Comparison of ENCODE assay signal across 1 cellular context in the genomic region with DNA sequence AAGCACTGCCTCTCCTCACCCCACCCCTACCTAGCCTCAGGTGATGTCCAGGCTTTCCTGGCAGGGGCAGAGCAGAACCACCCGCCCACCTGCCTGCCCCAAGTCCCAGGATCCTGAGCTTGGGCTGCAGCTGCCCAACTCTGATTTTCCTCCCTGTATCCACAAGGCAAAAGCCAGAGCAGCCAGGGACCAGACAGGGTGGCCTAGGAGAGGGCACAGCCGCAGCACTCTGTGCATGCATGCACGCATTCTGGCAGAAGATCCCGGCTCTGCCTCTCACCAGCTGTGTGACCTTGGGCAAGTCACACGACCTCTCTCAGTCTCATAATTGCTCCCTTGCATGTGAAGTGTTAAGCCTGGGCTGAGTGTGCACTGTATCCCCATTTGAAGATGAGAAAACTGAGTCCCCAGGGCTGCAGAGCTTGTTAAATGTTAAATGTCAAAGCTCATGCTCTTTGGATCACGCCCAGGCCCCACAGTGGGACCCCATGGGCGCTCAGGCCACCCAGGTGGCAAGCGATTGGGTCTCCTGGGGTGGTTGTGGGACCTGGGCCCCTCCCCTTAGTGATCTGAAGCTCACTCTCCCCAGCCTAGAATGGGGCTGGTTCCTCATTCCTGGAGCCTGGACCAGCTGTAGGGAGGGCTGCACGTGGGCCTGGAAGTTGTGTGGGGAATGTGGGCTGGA.
TF ChIP-seq lines count a peak whose summit lies in the region.

No MANE protein-coding gene starts in this region.

TF ChIP-seq in WTC11, 78 proteins besides CTCF, POLR2A, EP300 and RAD21:
- no peak for TF ChIP-seq MXD4 (CRISPR knock-in tag; IDR thresholded peaks at IDR 0.05; ENCODE audit: borderline replicate concordance)
- no peak for TF ChIP-seq NR1H2 (CRISPR knock-in tag; IDR thresholded peaks at IDR 0.05)
- TF ChIP-seq FOXP1 (CRISPR knock-in tag; IDR thresholded peaks at IDR 0.05; ENCODE audit: borderline replicate concordance), result no peak
- no peak for TF ChIP-seq NFYB (CRISPR knock-in tag; conservative IDR thresholded peaks at IDR 0.05; ENCODE audit: low read depth)
- TF ChIP-seq, protein P1, sequence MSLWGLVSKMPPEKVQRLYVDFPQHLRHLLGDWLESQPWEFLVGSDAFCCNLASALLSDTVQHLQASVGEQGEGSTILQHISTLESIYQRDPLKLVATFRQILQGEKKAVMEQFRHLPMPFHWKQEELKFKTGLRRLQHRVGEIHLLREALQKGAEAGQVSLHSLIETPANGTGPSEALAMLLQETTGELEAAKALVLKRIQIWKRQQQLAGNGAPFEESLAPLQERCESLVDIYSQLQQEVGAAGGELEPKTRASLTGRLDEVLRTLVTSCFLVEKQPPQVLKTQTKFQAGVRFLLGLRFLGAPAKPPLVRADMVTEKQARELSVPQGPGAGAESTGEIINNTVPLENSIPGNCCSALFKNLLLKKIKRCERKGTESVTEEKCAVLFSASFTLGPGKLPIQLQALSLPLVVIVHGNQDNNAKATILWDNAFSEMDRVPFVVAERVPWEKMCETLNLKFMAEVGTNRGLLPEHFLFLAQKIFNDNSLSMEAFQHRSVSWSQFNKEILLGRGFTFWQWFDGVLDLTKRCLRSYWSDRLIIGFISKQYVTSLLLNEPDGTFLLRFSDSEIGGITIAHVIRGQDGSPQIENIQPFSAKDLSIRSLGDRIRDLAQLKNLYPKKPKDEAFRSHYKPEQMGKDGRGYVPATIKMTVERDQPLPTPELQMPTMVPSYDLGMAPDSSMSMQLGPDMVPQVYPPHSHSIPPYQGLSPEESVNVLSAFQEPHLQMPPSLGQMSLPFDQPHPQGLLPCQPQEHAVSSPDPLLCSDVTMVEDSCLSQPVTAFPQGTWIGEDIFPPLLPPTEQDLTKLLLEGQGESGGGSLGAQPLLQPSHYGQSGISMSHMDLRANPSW (CRISPR knock-in tag; conservative IDR thresholded peaks at IDR 0.05; ENCODE audit: low read depth), result no peak
- no peak for TF ChIP-seq HMGA2 (CRISPR knock-in tag; IDR thresholded peaks at IDR 0.05)
- TF ChIP-seq, protein P2, sequence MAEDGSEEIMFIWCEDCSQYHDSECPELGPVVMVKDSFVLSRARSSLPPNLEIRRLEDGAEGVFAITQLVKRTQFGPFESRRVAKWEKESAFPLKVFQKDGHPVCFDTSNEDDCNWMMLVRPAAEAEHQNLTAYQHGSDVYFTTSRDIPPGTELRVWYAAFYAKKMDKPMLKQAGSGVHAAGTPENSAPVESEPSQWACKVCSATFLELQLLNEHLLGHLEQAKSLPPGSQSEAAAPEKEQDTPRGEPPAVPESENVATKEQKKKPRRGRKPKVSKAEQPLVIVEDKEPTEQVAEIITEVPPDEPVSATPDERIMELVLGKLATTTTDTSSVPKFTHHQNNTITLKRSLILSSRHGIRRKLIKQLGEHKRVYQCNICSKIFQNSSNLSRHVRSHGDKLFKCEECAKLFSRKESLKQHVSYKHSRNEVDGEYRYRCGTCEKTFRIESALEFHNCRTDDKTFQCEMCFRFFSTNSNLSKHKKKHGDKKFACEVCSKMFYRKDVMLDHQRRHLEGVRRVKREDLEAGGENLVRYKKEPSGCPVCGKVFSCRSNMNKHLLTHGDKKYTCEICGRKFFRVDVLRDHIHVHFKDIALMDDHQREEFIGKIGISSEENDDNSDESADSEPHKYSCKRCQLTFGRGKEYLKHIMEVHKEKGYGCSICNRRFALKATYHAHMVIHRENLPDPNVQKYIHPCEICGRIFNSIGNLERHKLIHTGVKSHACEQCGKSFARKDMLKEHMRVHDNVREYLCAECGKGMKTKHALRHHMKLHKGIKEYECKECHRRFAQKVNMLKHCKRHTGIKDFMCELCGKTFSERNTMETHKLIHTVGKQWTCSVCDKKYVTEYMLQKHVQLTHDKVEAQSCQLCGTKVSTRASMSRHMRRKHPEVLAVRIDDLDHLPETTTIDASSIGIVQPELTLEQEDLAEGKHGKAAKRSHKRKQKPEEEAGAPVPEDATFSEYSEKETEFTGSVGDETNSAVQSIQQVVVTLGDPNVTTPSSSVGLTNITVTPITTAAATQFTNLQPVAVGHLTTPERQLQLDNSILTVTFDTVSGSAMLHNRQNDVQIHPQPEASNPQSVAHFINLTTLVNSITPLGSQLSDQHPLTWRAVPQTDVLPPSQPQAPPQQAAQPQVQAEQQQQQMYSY (CRISPR knock-in tag; IDR thresholded peaks at IDR 0.05), result no peak
- TF ChIP-seq SMAD3 (CRISPR knock-in tag; IDR thresholded peaks at IDR 0.05; ENCODE audit: borderline replicate concordance), result no peak
- TF ChIP-seq ATF1 (CRISPR knock-in tag; IDR thresholded peaks at IDR 0.05), result no peak
- no peak for TF ChIP-seq PRRX2 (CRISPR knock-in tag; IDR thresholded peaks at IDR 0.05)
- no peak for TF ChIP-seq ZNF423 (CRISPR knock-in tag; IDR thresholded peaks at IDR 0.05)
- TF ChIP-seq GTF2I (CRISPR knock-in tag; conservative IDR thresholded peaks at IDR 0.05), result no peak
- TF ChIP-seq, protein P3, sequence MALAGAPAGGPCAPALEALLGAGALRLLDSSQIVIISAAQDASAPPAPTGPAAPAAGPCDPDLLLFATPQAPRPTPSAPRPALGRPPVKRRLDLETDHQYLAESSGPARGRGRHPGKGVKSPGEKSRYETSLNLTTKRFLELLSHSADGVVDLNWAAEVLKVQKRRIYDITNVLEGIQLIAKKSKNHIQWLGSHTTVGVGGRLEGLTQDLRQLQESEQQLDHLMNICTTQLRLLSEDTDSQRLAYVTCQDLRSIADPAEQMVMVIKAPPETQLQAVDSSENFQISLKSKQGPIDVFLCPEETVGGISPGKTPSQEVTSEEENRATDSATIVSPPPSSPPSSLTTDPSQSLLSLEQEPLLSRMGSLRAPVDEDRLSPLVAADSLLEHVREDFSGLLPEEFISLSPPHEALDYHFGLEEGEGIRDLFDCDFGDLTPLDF (CRISPR knock-in tag; IDR thresholded peaks at IDR 0.05), result no peak
- TF ChIP-seq, protein P4, sequence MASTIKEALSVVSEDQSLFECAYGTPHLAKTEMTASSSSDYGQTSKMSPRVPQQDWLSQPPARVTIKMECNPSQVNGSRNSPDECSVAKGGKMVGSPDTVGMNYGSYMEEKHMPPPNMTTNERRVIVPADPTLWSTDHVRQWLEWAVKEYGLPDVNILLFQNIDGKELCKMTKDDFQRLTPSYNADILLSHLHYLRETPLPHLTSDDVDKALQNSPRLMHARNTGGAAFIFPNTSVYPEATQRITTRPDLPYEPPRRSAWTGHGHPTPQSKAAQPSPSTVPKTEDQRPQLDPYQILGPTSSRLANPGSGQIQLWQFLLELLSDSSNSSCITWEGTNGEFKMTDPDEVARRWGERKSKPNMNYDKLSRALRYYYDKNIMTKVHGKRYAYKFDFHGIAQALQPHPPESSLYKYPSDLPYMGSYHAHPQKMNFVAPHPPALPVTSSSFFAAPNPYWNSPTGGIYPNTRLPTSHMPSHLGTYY (CRISPR knock-in tag; IDR thresholded peaks at IDR 0.05), result no peak
- no peak for TF ChIP-seq ZNF232 (CRISPR knock-in tag; IDR thresholded peaks at IDR 0.05)
- TF ChIP-seq IRF2 (CRISPR knock-in tag; IDR thresholded peaks at IDR 0.05; ENCODE audit: borderline replicate concordance, low read depth), result no peak
- TF ChIP-seq, protein P5, sequence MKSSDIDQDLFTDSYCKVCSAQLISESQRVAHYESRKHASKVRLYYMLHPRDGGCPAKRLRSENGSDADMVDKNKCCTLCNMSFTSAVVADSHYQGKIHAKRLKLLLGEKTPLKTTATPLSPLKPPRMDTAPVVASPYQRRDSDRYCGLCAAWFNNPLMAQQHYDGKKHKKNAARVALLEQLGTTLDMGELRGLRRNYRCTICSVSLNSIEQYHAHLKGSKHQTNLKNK (CRISPR knock-in tag; IDR thresholded peaks at IDR 0.05), result no peak
TF ChIP-seq in WTC11: peak in this region for 0.
